1 cellular context compared by ENCODE assay signal in the genomic region with DNA sequence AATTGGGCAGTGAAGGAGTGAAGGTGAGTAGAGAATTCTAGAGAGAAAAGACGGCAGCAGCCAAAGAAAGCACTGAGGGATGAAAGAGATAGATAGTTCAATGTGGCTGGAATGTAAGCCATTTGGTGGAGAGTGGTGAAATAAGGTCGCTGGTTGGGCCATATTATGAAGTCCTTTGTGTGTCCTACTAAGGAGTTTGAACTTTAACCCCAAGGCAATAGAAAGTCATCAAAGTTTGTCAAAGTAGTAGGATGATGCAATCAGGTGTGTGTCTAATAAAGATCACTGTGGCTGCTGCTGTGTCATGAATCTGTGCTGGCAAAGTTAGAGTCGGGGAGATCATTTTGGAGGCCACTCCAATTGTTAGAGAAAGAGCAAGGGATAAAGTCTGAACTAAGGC.
TF ChIP-seq lines count a peak whose summit lies in the region.

No MANE protein-coding gene starts in this region.

TF ChIP-seq in HepG2, 621 proteins besides CTCF, POLR2A, EP300 and RAD21 (continued from another document and continues in another):
- peak; percentile 31 for TF ChIP-seq XRCC5 (optimal IDR thresholded peaks at IDR 0.05; ENCODE audit: low read length)
- no peak for TF ChIP-seq ZNF598 (CRISPR knock-in tag; IDR thresholded peaks at IDR 0.05; ENCODE audit: borderline replicate concordance)
- TF ChIP-seq CHD2 (IDR thresholded peaks at IDR 0.05; ENCODE audit: low read depth, low read length), result no peak
- TF ChIP-seq ZNF75D (CRISPR knock-in tag; IDR thresholded peaks at IDR 0.05; ENCODE audit: borderline replicate concordance), result no peak
- peak; percentile 91 for TF ChIP-seq NR2C2 (CRISPR knock-in tag; IDR thresholded peaks at IDR 0.05; ENCODE audit: borderline replicate concordance)
- TF ChIP-seq ZFYVE20 (CRISPR knock-in tag; IDR thresholded peaks at IDR 0.05; ENCODE audit: borderline replicate concordance, low read depth), result no peak
- peak; percentile 69; the same call in 1 of the 2 replicates for TF ChIP-seq SMAD3 (CRISPR knock-in tag; IDR thresholded peaks at IDR 0.05)
- TF ChIP-seq NFE2L2 (IDR thresholded peaks at IDR 0.05; ENCODE audit: low read length), result 0 out of 2 replicates have a peak, but pooled peaks have one; percentile 34
- TF ChIP-seq, protein P1, sequence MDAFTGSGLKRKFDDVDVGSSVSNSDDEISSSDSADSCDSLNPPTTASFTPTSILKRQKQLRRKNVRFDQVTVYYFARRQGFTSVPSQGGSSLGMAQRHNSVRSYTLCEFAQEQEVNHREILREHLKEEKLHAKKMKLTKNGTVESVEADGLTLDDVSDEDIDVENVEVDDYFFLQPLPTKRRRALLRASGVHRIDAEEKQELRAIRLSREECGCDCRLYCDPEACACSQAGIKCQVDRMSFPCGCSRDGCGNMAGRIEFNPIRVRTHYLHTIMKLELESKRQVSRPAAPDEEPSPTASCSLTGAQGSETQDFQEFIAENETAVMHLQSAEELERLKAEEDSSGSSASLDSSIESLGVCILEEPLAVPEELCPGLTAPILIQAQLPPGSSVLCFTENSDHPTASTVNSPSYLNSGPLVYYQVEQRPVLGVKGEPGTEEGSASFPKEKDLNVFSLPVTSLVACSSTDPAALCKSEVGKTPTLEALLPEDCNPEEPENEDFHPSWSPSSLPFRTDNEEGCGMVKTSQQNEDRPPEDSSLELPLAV (CRISPR knock-in tag; conservative IDR thresholded peaks at IDR 0.05; ENCODE audit: low read depth), result no peak
- TF ChIP-seq NFAT5 (CRISPR knock-in tag; IDR thresholded peaks at IDR 0.05), result no peak
- TF ChIP-seq, protein P2, sequence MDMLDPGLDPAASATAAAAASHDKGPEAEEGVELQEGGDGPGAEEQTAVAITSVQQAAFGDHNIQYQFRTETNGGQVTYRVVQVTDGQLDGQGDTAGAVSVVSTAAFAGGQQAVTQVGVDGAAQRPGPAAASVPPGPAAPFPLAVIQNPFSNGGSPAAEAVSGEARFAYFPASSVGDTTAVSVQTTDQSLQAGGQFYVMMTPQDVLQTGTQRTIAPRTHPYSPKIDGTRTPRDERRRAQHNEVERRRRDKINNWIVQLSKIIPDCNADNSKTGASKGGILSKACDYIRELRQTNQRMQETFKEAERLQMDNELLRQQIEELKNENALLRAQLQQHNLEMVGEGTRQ (IDR thresholded peaks at IDR 0.05; ENCODE audit: low read depth, low read length), result no peak
- TF ChIP-seq, protein P2 (CRISPR knock-in tag; IDR thresholded peaks at IDR 0.05; ENCODE audit: borderline replicate concordance), result no peak
- TF ChIP-seq ISX (CRISPR knock-in tag; conservative IDR thresholded peaks at IDR 0.05), result no peak
- TF ChIP-seq RFX3 (CRISPR knock-in tag; IDR thresholded peaks at IDR 0.05), result no peak
- no peak for TF ChIP-seq ZNF350 (CRISPR knock-in tag; IDR thresholded peaks at IDR 0.05; ENCODE audit: borderline replicate concordance, low read depth)
- TF ChIP-seq ZNF674 (CRISPR knock-in tag; IDR thresholded peaks at IDR 0.05; ENCODE audit: low read depth), result no peak
- peak; percentile 74; the same call in 1 of the 2 replicates for TF ChIP-seq SALL1 (CRISPR knock-in tag; IDR thresholded peaks at IDR 0.05)
- TF ChIP-seq RAD51 (IDR thresholded peaks at IDR 0.05; ENCODE audit: borderline replicate concordance), result no peak
- TF ChIP-seq ZNF589 (CRISPR knock-in tag; conservative IDR thresholded peaks at IDR 0.05), result no peak
- no peak for TF ChIP-seq ZFY (CRISPR knock-in tag; IDR thresholded peaks at IDR 0.05)
- no peak for TF ChIP-seq ZNF275 (CRISPR knock-in tag; IDR thresholded peaks at IDR 0.05; ENCODE audit: borderline replicate concordance)
- no peak for TF ChIP-seq JDP2 (CRISPR knock-in tag; IDR thresholded peaks at IDR 0.05; ENCODE audit: borderline replicate concordance)
- TF ChIP-seq U2AF1 (optimal IDR thresholded peaks at IDR 0.05; ENCODE audit: low read depth, low read length), result no peak
- TF ChIP-seq, protein P3, sequence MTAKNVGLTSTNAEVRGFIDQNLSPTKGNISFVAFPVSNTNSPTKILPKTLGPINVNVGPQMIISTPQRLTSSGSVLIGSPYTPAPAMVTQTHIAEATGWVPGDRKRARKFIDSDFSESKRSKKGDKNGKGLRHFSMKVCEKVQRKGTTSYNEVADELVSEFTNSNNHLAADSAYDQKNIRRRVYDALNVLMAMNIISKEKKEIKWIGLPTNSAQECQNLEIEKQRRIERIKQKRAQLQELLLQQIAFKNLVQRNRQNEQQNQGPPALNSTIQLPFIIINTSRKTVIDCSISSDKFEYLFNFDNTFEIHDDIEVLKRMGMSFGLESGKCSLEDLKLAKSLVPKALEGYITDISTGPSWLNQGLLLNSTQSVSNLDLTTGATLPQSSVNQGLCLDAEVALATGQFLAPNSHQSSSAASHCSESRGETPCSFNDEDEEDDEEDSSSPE (CRISPR knock-in tag; IDR thresholded peaks at IDR 0.05), result 0 out of 2 replicates have a peak, but pooled peaks have one; percentile 14
- TF ChIP-seq ZNF574 (CRISPR knock-in tag; IDR thresholded peaks at IDR 0.05), result peak; percentile 32; the same call in 1 of the 2 replicates
- TF ChIP-seq ZNF556 (CRISPR knock-in tag; IDR thresholded peaks at IDR 0.05; ENCODE audit: borderline replicate concordance), result no peak; the same call in 1 of the 2 replicates
- no peak for TF ChIP-seq ZSCAN29 (CRISPR knock-in tag; conservative IDR thresholded peaks at IDR 0.05)
- no peak for TF ChIP-seq ZSCAN20 (CRISPR knock-in tag; IDR thresholded peaks at IDR 0.05; ENCODE audit: borderline replicate concordance)
- no peak for TF ChIP-seq DNMT1 (CRISPR knock-in tag; IDR thresholded peaks at IDR 0.05)
- TF ChIP-seq, protein P4, sequence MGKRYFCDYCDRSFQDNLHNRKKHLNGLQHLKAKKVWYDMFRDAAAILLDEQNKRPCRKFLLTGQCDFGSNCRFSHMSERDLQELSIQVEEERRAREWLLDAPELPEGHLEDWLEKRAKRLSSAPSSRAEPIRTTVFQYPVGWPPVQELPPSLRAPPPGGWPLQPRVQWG (CRISPR knock-in tag; IDR thresholded peaks at IDR 0.05; ENCODE audit: borderline replicate concordance, low read depth), result no peak
- no peak for TF ChIP-seq RNF219 (CRISPR knock-in tag; IDR thresholded peaks at IDR 0.05)
- TF ChIP-seq KAT7 (CRISPR knock-in tag; IDR thresholded peaks at IDR 0.05; ENCODE audit: borderline replicate concordance), result no peak
- TF ChIP-seq ZIK1 (CRISPR knock-in tag; IDR thresholded peaks at IDR 0.05; ENCODE audit: borderline replicate concordance, low read depth), result no peak
- TF ChIP-seq SOX13 (IDR thresholded peaks at IDR 0.05), result peak; percentile 70
- peak in 1 of 2 experiments; percentile 91; a peak in 2 of 4 replicates for TF ChIP-seq SOX13 (CRISPR knock-in tag; conservative IDR thresholded peaks at IDR 0.05 in 1 of 2, IDR thresholded peaks at IDR 0.05 in 1 of 2)
- TF ChIP-seq MXD4 (CRISPR knock-in tag; IDR thresholded peaks at IDR 0.05), result peak; percentile 18; the same call in 1 of the 2 replicates
- TF ChIP-seq, protein P5, sequence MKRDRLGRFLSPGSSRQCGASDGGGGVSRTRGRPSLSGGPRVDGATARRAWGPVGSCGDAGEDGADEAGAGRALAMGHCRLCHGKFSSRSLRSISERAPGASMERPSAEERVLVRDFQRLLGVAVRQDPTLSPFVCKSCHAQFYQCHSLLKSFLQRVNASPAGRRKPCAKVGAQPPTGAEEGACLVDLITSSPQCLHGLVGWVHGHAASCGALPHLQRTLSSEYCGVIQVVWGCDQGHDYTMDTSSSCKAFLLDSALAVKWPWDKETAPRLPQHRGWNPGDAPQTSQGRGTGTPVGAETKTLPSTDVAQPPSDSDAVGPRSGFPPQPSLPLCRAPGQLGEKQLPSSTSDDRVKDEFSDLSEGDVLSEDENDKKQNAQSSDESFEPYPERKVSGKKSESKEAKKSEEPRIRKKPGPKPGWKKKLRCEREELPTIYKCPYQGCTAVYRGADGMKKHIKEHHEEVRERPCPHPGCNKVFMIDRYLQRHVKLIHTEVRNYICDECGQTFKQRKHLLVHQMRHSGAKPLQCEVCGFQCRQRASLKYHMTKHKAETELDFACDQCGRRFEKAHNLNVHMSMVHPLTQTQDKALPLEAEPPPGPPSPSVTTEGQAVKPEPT (CRISPR knock-in tag; IDR thresholded peaks at IDR 0.05; ENCODE audit: low read depth), result no peak
- TF ChIP-seq PRPF4 (IDR thresholded peaks at IDR 0.05; ENCODE audit: low read depth, low read length, poor library complexity, severe bottlenecking), result no peak
- no peak for TF ChIP-seq ZFAT (CRISPR knock-in tag; conservative IDR thresholded peaks at IDR 0.05)
- no peak for TF ChIP-seq NCOA1 (CRISPR knock-in tag; IDR thresholded peaks at IDR 0.05)
- no peak for TF ChIP-seq ZSCAN12 (CRISPR knock-in tag; IDR thresholded peaks at IDR 0.05)
